1 cellular context compared by ENCODE assay signal in genomic region chr17:64385187-64386083, GRCh38.
TF ChIP-seq lines count a peak whose summit lies in the region.

No MANE protein-coding gene starts in this region.

TF ChIP-seq in HepG2, 621 proteins besides CTCF, POLR2A, EP300 and RAD21 (continued from another document and continues in another):
- TF ChIP-seq DDIT3 (CRISPR knock-in tag; IDR thresholded peaks at IDR 0.05) (no peak), ATF1 (CRISPR knock-in tag; IDR thresholded peaks at IDR 0.05) (peak; percentile 61; the same call in 1 of the 2 replicates), ZBTB4 (CRISPR knock-in tag; IDR thresholded peaks at IDR 0.05; ENCODE audit: borderline replicate concordance) (0 out of 2 replicates have a peak, but pooled peaks have one; percentile 78), ZNF841 (CRISPR knock-in tag; IDR thresholded peaks at IDR 0.05; ENCODE audit: borderline replicate concordance) (no peak), AGO1 (IDR thresholded peaks at IDR 0.05; ENCODE audit: low read depth, low read length, poor library complexity, severe bottlenecking) (no peak), ZNF326 (CRISPR knock-in tag; IDR thresholded peaks at IDR 0.05; ENCODE audit: borderline replicate concordance) (0 out of 2 replicates have a peak, but pooled peaks have one; percentile 39), ZNF784 (CRISPR knock-in tag; IDR thresholded peaks at IDR 0.05; ENCODE audit: borderline replicate concordance) (peak; percentile 47), KDM6A (CRISPR knock-in tag; IDR thresholded peaks at IDR 0.05; ENCODE audit: low read depth) (peak; percentile 83), THYN1 (CRISPR knock-in tag; IDR thresholded peaks at IDR 0.05; ENCODE audit: borderline replicate concordance, low read depth) (no peak), ZNF713 (CRISPR knock-in tag; IDR thresholded peaks at IDR 0.05) (no peak), ZNF556 (CRISPR knock-in tag; IDR thresholded peaks at IDR 0.05; ENCODE audit: borderline replicate concordance) (peak; percentile 88; the same call in 1 of the 2 replicates), ZNF24 (IDR thresholded peaks at IDR 0.05) (0 out of 2 replicates have a peak, but pooled peaks have one; percentile 8), SATB2 (CRISPR knock-in tag; IDR thresholded peaks at IDR 0.05) (no peak), MLLT10 (CRISPR knock-in tag; IDR thresholded peaks at IDR 0.05) (no peak), FOXK2 (IDR thresholded peaks at IDR 0.05) (peak; percentile 41; the same call in 1 of the 2 replicates), HMG20A (CRISPR knock-in tag; IDR thresholded peaks at IDR 0.05; ENCODE audit: borderline replicate concordance) (peak; percentile 97), PAXIP1 (CRISPR knock-in tag; conservative IDR thresholded peaks at IDR 0.05) (peak; percentile 96), FLYWCH1 (CRISPR knock-in tag; IDR thresholded peaks at IDR 0.05) (no peak), CBX1 (IDR thresholded peaks at IDR 0.05; ENCODE audit: low read depth) (peak; percentile 69), ZNF121 (CRISPR knock-in tag; IDR thresholded peaks at IDR 0.05) (peak; percentile 90), ARID5B (CRISPR knock-in tag; IDR thresholded peaks at IDR 0.05) (peak; percentile 97), KLF12 (CRISPR knock-in tag; IDR thresholded peaks at IDR 0.05; ENCODE audit: borderline replicate concordance) (no peak; the same call in 1 of the 2 replicates), FOXP1 (IDR thresholded peaks at IDR 0.05) (no peak), FOXP1 (CRISPR knock-in tag; IDR thresholded peaks at IDR 0.05) (peak; percentile 85), NCOA2 (CRISPR knock-in tag; IDR thresholded peaks at IDR 0.05) (peak; percentile 97), ATF7-NPFF (CRISPR knock-in tag; IDR thresholded peaks at IDR 0.05; ENCODE audit: low read depth) (peak; percentile 57), STAG1 (CRISPR knock-in tag; IDR thresholded peaks at IDR 0.05) (0 out of 2 replicates have a peak, but pooled peaks have one; percentile 20), RFX1 (IDR thresholded peaks at IDR 0.05) (no peak), NR2C2 (CRISPR knock-in tag; IDR thresholded peaks at IDR 0.05; ENCODE audit: borderline replicate concordance) (peak; percentile 92), POLR2AphosphoS2 (IDR thresholded peaks at IDR 0.05; ENCODE audit: low read depth, low read length) (no peak), ZFY (CRISPR knock-in tag; IDR thresholded peaks at IDR 0.05) (peak; percentile 54), SNRNP70 (IDR thresholded peaks at IDR 0.05; ENCODE audit: low read depth, low read length) (no peak), PCBP2 (optimal IDR thresholded peaks at IDR 0.05; ENCODE audit: low read depth, low read length, poor library complexity, severe bottlenecking) (no peak), CSRNP1 (CRISPR knock-in tag; IDR thresholded peaks at IDR 0.05) (peak; percentile 81; the same call in 1 of the 2 replicates), ZNF781 (CRISPR knock-in tag; IDR thresholded peaks at IDR 0.05; ENCODE audit: borderline replicate concordance, not compliant biosample characterization) (peak; percentile 8), ELF4 (CRISPR knock-in tag; IDR thresholded peaks at IDR 0.05; ENCODE audit: borderline replicate concordance) (peak; percentile 19; the same call in 1 of the 2 replicates), ZNF567 (CRISPR knock-in tag; IDR thresholded peaks at IDR 0.05; ENCODE audit: borderline replicate concordance) (0 out of 2 replicates have a peak, but pooled peaks have one; percentile 27)
- TF ChIP-seq, protein P1, sequence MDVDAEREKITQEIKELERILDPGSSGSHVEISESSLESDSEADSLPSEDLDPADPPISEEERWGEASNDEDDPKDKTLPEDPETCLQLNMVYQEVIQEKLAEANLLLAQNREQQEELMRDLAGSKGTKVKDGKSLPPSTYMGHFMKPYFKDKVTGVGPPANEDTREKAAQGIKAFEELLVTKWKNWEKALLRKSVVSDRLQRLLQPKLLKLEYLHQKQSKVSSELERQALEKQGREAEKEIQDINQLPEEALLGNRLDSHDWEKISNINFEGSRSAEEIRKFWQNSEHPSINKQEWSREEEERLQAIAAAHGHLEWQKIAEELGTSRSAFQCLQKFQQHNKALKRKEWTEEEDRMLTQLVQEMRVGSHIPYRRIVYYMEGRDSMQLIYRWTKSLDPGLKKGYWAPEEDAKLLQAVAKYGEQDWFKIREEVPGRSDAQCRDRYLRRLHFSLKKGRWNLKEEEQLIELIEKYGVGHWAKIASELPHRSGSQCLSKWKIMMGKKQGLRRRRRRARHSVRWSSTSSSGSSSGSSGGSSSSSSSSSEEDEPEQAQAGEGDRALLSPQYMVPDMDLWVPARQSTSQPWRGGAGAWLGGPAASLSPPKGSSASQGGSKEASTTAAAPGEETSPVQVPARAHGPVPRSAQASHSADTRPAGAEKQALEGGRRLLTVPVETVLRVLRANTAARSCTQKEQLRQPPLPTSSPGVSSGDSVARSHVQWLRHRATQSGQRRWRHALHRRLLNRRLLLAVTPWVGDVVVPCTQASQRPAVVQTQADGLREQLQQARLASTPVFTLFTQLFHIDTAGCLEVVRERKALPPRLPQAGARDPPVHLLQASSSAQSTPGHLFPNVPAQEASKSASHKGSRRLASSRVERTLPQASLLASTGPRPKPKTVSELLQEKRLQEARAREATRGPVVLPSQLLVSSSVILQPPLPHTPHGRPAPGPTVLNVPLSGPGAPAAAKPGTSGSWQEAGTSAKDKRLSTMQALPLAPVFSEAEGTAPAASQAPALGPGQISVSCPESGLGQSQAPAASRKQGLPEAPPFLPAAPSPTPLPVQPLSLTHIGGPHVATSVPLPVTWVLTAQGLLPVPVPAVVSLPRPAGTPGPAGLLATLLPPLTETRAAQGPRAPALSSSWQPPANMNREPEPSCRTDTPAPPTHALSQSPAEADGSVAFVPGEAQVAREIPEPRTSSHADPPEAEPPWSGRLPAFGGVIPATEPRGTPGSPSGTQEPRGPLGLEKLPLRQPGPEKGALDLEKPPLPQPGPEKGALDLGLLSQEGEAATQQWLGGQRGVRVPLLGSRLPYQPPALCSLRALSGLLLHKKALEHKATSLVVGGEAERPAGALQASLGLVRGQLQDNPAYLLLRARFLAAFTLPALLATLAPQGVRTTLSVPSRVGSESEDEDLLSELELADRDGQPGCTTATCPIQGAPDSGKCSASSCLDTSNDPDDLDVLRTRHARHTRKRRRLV (CRISPR knock-in tag; IDR thresholded peaks at IDR 0.05): no peak; the same call in 1 of the 2 replicates
- TF ChIP-seq, protein P2, sequence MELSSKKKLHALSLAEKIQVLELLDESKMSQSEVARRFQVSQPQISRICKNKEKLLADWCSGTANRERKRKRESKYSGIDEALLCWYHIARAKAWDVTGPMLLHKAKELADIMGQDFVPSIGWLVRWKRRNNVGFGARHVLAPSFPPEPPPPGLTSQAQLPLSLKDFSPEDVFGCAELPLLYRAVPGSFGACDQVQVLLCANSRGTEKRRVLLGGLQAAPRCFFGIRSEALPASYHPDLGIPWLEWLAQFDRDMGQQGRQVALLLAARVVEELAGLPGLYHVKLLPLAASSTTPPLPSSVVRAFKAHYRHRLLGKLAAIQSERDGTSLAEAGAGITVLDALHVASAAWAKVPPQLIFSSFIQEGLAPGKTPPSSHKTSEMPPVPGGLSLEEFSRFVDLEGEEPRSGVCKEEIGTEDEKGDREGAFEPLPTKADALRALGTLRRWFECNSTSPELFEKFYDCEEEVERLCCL (CRISPR knock-in tag; IDR thresholded peaks at IDR 0.05; ENCODE audit: borderline replicate concordance): peak; percentile 5; the same call in 1 of the 2 replicates
